22 cellular contexts compared by ENCODE assay signal in the genomic region with DNA sequence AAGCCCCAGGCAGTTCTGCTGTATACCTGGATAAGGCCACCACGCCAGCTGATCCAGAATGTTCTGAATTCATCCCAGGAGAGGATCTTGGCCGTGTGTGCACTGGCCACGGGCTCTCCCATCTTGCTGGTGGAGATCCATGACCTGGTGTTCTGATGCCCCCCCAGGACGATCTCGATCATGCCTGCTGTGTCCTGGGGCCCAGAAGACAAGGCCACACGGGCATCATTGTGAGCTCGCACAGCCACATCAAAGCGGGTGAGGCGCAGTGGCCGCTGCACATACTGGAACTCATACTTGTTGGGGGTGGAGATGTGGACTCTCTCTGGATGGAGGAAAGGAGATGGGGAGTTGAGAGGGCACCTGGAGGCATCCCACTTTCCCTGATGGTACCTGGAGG. TPM values are rescaled to one million over a fixed set of nuclear protein-coding genes. Genes with fewer than 3 reads are reported as not detected.
DNase-seq lines count a peak whose midpoint lies in the region; FAIRE-seq and TF ChIP-seq lines count a peak whose summit lies in the region.
"Had no signal": no experiment of that assay in that cellular context is flagged by ENCODE, and none has a peak within 500 bp of the region (broad histone marks: within the 10 kb centered on the region; RNA-seq: fewer than 3 reads in every experiment).

No MANE protein-coding gene starts in this region.

- no peak for TF ChIP-seq CTCF in chondrocyte (IDR thresholded peaks at IDR 0.05)
- TF ChIP-seq CTCF in sigmoid colon (IDR thresholded peaks at IDR 0.05): no peak
- TF ChIP-seq CTCF in coronary artery (IDR thresholded peaks at IDR 0.05): no peak

- no peaks in the 10 kb centered on the region for H3K27me3 ChIP-seq in sigmoid colon

- no peaks in the 10 kb centered on the region for H3K36me3 ChIP-seq in sigmoid colon

- H3K36me3 Mint-ChIP-seq in chondrocyte (ENCODE audit: low read depth): peaks cover 4% of the 10 kb centered on the region

- intact Hi-C loops in sigmoid colon (cut with DNase I): no loop called here

- no peak overlapping the region for H3K27ac ChIP-seq in sigmoid colon
- no peak overlapping the region for H3K27ac ChIP-seq in coronary artery
- H3K27ac ChIP-seq: 22Rv1, A549 had no signal

- peaks cover 0 to 6% (median 2%) of the 10 kb centered on the region in 4 donors for H3K9me3 ChIP-seq in sigmoid colon

- peaks cover 13% of the 10 kb centered on the region for H3K27me3 Mint-ChIP-seq in chondrocyte (ENCODE audit: low read depth)

- H3K4me1 Mint-ChIP-seq in chondrocyte (ENCODE audit: low read depth): no peaks in the 10 kb centered on the region
- H3K4me1 Mint-ChIP-seq: CD8-positive, alpha-beta memory T cell had no signal

- TF ChIP-seq EP300 in sigmoid colon (IDR thresholded peaks at IDR 0.05): no peak

- 94% methylated on average over 10 of the region's 10 CpGs for WGBS in sigmoid colon, 2 donors

- no peaks in the 10 kb centered on the region for H3K4me1 ChIP-seq in sigmoid colon
- H3K4me1 ChIP-seq: A549 had no signal

- H3K4me3 ChIP-seq in sigmoid colon: no peak overlapping the region
- H3K4me3 ChIP-seq in coronary artery: no peak overlapping the region
- H3K4me3 ChIP-seq: A549 had no signal

- no peak overlapping the region for H3K27ac Mint-ChIP-seq in chondrocyte (ENCODE audit: unreplicated experiment)
- H3K27ac Mint-ChIP-seq: CD8-positive, alpha-beta memory T cell; HFFc6 had no signal

- TF ChIP-seq POLR2A in sigmoid colon (IDR thresholded peaks at IDR 0.05): no peak

- peaks cover 25% of the 10 kb centered on the region for H3K9me3 Mint-ChIP-seq in chondrocyte (ENCODE audit: low read depth)

- no peak for FAIRE-seq in HTR-8/SVneo (lab: Jason Lieb, UNC)
- FAIRE-seq: A549, D721Med, GM12892, GM18507 had no signal

- peak; percentile 44 for DNase-seq in activated effector memory CD4-positive, alpha-beta T cell treated with anti-CD3 and anti-CD28 coated beads, Interleukin-2, amount 50 U/mL, for 16 hours
- no peak for DNase-seq in activated effector memory CD4-positive, alpha-beta T cell treated with Interleukin-2 at 50 U/mL for 16 hours
- DNase-seq in chondrocyte (ENCODE audit: low spot score) (peak; percentile 59), sigmoid colon (peak; percentile 41), coronary artery (ENCODE audit: low spot score) (no peak), HTR-8/SVneo (ENCODE audit: insufficient read length, low spot score) (no peak), NCI-H2029 (lab: John Stamatoyannopoulos, UW) (no peak)
- DNase-seq: AML-193; CD8-positive, alpha-beta memory T cell; COR-L47; DMS79; GDM1; GOT3; H7; HFFc6; KG1 had no signal

- H3K4me3 Mint-ChIP-seq in chondrocyte (ENCODE audit: unreplicated experiment): no peak overlapping the region
- H3K4me3 Mint-ChIP-seq: CD8-positive, alpha-beta memory T cell; HFFc6 had no signal

RNA-seq across cellular contexts. Expression of a gene that starts 40.1 kb away (rescaled TPM):
- total RNA-seq in chondrocyte (0.05 to 0.10 TPM in 2 of 3 replicates, not detected in the other), sigmoid colon (1 to 10 TPM; 1.8 to 3.9 (median 1.9) TPM)
- 1 to 10 TPM in 2 of 3 donors, under 1 TPM in 1; 0.69 to 3.5 (median 2.4) TPM for polyA plus RNA-seq in sigmoid colon
- total RNA-seq: CD8-positive, alpha-beta memory T cell; H7; HFFc6 had no signal
- polyA plus RNA-seq: A549; BJ; CD8-positive, alpha-beta memory T cell had no signal

Comparison
In these comparisons a context has a peak if more than half of its experiments do, and no peak if none do; other contexts are left out.
1. DNase-seq: peak in activated effector memory CD4-positive, alpha-beta T cell treated with anti-CD3 and anti-CD28 coated beads, Interleukin-2, amount 50 U/mL, for 16 hours (single experiment), chondrocyte (single experiment) and sigmoid colon (single experiment); none in activated effector memory CD4-positive, alpha-beta T cell treated with Interleukin-2 at 50 U/mL for 16 hours (single experiment), coronary artery (single experiment), HTR-8/SVneo (single experiment) and NCI-H2029 (single experiment).